In the genomic region with DNA sequence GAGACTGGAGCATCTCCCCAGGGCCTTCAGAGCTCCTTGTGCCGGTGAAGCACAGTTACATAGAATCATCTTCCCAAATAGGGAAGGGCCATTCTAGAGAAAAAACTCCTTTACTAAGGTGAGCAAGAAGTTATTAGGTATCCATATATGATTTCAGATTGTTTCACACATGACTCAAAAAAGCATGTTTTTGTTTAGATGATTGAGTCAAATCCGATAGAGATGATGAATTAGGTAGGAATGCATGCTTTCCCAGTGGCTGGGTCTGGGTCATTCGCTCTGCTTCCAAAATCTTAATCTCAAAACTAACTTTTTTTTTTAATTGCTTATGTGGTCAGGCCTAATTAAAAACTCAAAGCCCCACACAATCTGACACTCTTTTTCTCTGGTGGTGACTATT, we compare ENCODE assay signal across 12 cellular contexts. TPM values are rescaled to one million over a fixed set of nuclear protein-coding genes. Genes with fewer than 3 reads are reported as not detected.
DNase-seq lines count a peak whose midpoint lies in the region; ATAC-seq and TF ChIP-seq lines count a peak whose summit lies in the region.
"Had no signal": no experiment of that assay in that cellular context is flagged by ENCODE, and none has a peak within 500 bp of the region (broad histone marks: within the 10 kb centered on the region; RNA-seq: fewer than 3 reads in every experiment).

No MANE protein-coding gene starts in this region.

- H3K4me1 ChIP-seq in PC-3 (ENCODE audit: insufficient read depth, low read length), result peaks cover 33% of the 10 kb centered on the region
- H3K4me1 ChIP-seq: Peyer's patch had no signal

- no peaks in the 10 kb centered on the region for H3K9me2 ChIP-seq in PC-3 (replicated peaks; ENCODE audit: low read length)

- intact Hi-C loops in PC-3 (cut with micrococcal nuclease), result no loop called here

- H3K27ac ChIP-seq in PC-3 (ENCODE audit: low read length) (peak overlapping the region; percentile 12; the same call in 1 of the 2 replicates), epithelial cell of prostate (peak overlapping the region; percentile 27)
- H3K27ac ChIP-seq: Peyer's patch had no signal

- no peaks in the 10 kb centered on the region for H3K27me3 ChIP-seq in PC-3 (ENCODE audit: low read length)
- H3K27me3 ChIP-seq: Peyer's patch had no signal

- POLR2A ChIA-PET in PC-3 (lab: Charles Lee; ENCODE audit: unreplicated experiment), result no interaction called here

- peak; percentile 48 for ATAC-seq in PC-3
- ATAC-seq: GM23338 had no signal

- no peaks in the 10 kb centered on the region for H3F3A ChIP-seq in PC-3 (ENCODE audit: low read length, unreplicated experiment)

- no peaks in the 10 kb centered on the region for H4K20me1 ChIP-seq in PC-3 (ENCODE audit: low read length)

- no TSS peak for BruUV-seq in PC-3 (replicated peaks; lab: Mats Ljungman, UMichigan)

- no peaks in the 10 kb centered on the region for H3K79me2 ChIP-seq in PC-3 (ENCODE audit: low read length)

- no peaks in the 10 kb centered on the region for H3K9me3 ChIP-seq in PC-3 (ENCODE audit: low read length)
- H3K9me3 ChIP-seq: Peyer's patch had no signal

- peak; percentile 55 for DNase-seq in EL
- peak; percentile 63 for DNase-seq in PC-3
- no peak for DNase-seq in epithelial cell of prostate (ENCODE audit: low read depth, low spot score)
- DNase-seq in activated gamma-delta T cell (lab: John Stamatoyannopoulos, UW), result no peak
- no peak for DNase-seq in SW 1271 (lab: John Stamatoyannopoulos, UW)
- DNase-seq in T-helper 1 cell, result no peak
- no peak for DNase-seq in amniotic stem cell (lab: John Stamatoyannopoulos, UW)
- DNase-seq: NCI-H1930, NCI-H510A, Peyer's patch, SHP77 treated with DMSO at 0.1 percent for 48 hours had no signal

- 0 out of 2 replicates have a peak, but pooled peaks cover 4% of the 10 kb centered on the region for H3K36me3 ChIP-seq in PC-3 (ENCODE audit: low read depth, low read length)
- H3K36me3 ChIP-seq: Peyer's patch had no signal

- no peak overlapping the region for H2AFZ ChIP-seq in PC-3 (ENCODE audit: low read length)
- H2AFZ ChIP-seq: GM23338 had no signal

- TF ChIP-seq CTCF in PC-3 (conservative IDR thresholded peaks at IDR 0.05; ENCODE audit: low read depth, low read length), result no peak

- H3K4me2 ChIP-seq in PC-3 (ENCODE audit: low read length), result peak overlapping the region; percentile 14; the same call in 1 of the 2 replicates
- H3K4me2 ChIP-seq: GM23338 had no signal

- CTCF ChIA-PET in PC-3 (lab: Charles Lee), result no interaction called here

- H3K9ac ChIP-seq in PC-3 (ENCODE audit: low read length), result no peak overlapping the region

- no peak overlapping the region for H3K4me3 ChIP-seq in PC-3 (ENCODE audit: low read length)
- H3K4me3 ChIP-seq: GM23338, Peyer's patch had no signal

RNA-seq across cellular contexts. Expression of gene NT5C1B, which starts 3.8 kb away (rescaled TPM):
- total RNA-seq in PC-3 (2014; rRNA removed), result not detected in 2 replicates
- total RNA-seq: GM23338, Peyer's patch had no signal

RNA-seq across cellular contexts. Expression of gene RDH14, which starts 25.1 kb away (rescaled TPM):
- 30.9 and 43.4 TPM in 2 replicates for total RNA-seq in PC-3 (2014; rRNA removed)

Comparison
In these comparisons a context has a peak if more than half of its experiments do, and no peak if none do; other contexts are left out.
1. DNase-seq: peak in EL (single experiment) and PC-3 (single experiment); none in epithelial cell of prostate (single experiment), activated gamma-delta T cell (single experiment), SW 1271 (0 of 2), T-helper 1 cell (0 of 5) and amniotic stem cell (single experiment).